In the genomic region with DNA sequence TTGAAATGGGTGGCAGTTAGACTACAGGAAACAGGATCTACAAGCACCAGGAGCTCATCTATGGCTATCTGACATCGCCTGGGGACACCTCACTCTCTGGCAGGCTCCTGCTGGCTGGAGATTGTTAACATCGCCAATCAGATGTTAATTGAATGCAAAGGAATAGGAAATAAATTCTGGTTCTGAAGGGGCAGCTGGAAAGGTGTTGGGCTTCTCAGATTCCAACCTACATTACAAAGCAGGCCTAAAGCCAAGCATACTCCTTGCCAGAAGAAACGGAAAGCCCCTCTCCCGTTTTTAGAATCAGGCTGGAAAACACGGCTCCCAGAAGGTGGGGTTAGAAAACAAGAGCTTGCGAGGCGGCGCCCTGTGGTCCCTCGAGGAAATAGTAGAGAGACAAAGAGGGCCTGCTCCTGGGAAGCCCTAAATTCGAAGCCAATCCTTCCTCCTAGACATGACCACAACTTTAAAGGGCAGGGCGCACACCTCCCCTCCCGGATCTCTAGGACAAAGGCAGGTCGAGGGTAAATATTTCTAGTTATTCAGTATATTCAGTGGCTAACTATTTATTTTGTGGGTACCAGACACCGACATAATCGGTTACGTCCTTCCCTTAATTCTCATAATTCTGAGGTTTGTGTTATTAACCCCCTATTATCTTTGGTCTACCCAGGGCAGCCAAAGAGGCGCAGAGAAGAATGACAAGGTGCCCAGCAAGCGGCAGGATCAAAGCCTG, we compare ENCODE assay signal across 8 cellular contexts. TPM values are rescaled to one million over a fixed set of nuclear protein-coding genes. Genes with fewer than 3 reads are reported as not detected.
DNase-seq lines count a peak whose midpoint lies in the region; ATAC-seq and TF ChIP-seq lines count a peak whose summit lies in the region.

No MANE protein-coding gene starts in this region.

- no peaks in the 10 kb centered on the region for H3K9me3 Mint-ChIP-seq in activated CD4-positive, alpha-beta memory T cell treated with anti-CD3 and anti-CD28 coated beads for 36 hours

- no peak overlapping the region for H2AK5ac ChIP-seq in IMR-90 (ENCODE audit: low read depth, low read length)

- H3K9me3 ChIP-seq in ES-I3 (ENCODE audit: control insufficient read depth, insufficient read depth, low read length) (no peaks in the 10 kb centered on the region), IMR-90 (ENCODE audit: control insufficient read depth, insufficient read depth, low read length) (no peaks in the 10 kb centered on the region)

- H3K36me3 ChIP-seq in ES-I3 (ENCODE audit: insufficient read depth, low read length) (no peaks in the 10 kb centered on the region), IMR-90 (ENCODE audit: control insufficient read depth, insufficient read depth, low read length) (no peaks in the 10 kb centered on the region)

- ATAC-seq in IMR-90 (ENCODE audit: low read depth) (no peak; the same call in 1 of the 2 replicates), left lobe of liver (no peak)

- H3K14ac ChIP-seq in IMR-90 (replicated peaks; ENCODE audit: low read depth, low read length), result no peak overlapping the region

- no peak overlapping the region for H4K8ac ChIP-seq in IMR-90 (ENCODE audit: low read depth in 2 of 2, low read length in 2 of 2)

- peaks cover 15% of the 10 kb centered on the region for H3K27me3 ChIP-seq in IMR-90 (ENCODE audit: control insufficient read depth, insufficient read depth, low read length)

- CTCF ChIA-PET in IMR-90 (lab: Yijun Ruan, JAX), result interaction anchor here (1.2 kb wide), 1 partner anchor 10 kb away, joined by 3 read pairs; no protein-coding TSS in a partner anchor
- CTCF ChIA-PET in activated CD4-positive, alpha-beta memory T cell treated with anti-CD3 and anti-CD28 coated beads for 36 hours (lab: Charles Lee), result no interaction called here

- H2BK15ac ChIP-seq in IMR-90 (ENCODE audit: low read depth, low read length), result no peak overlapping the region

- H3K23ac ChIP-seq in IMR-90 (ENCODE audit: low read depth, low read length), result no peak overlapping the region

- peak overlapping the region; percentile 82 for H3K4me3 ChIP-seq in IMR-90 (ENCODE audit: insufficient read depth, low read depth, low read length)

- intact Hi-C loops in IMR-90 (cut with micrococcal nuclease), result no loop called here
- intact Hi-C loops in activated CD4-positive, alpha-beta memory T cell treated with anti-CD3 and anti-CD28 coated beads for 36 hours (cut with micrococcal nuclease), result loop anchor here (5.0 kb wide), 1 partner anchor 67 kb away; the partner anchor contains the start of genes COX11 and STXBP4

- H3K27ac Mint-ChIP-seq in activated CD4-positive, alpha-beta memory T cell treated with anti-CD3 and anti-CD28 coated beads for 36 hours, result no peak overlapping the region

- H4K20me1 ChIP-seq in IMR-90 (ENCODE audit: insufficient read depth, low read length), result no peaks in the 10 kb centered on the region

- H3K4me1 ChIP-seq in ES-I3 (ENCODE audit: insufficient read depth, low read length) (peaks cover 12% of the 10 kb centered on the region), IMR-90 (ENCODE audit: control insufficient read depth, insufficient read depth, low read length) (no peaks in the 10 kb centered on the region)

- H3K9ac ChIP-seq in ES-I3 (ENCODE audit: low read depth, low read length) (peak overlapping the region; percentile 83), IMR-90 (ENCODE audit: low read depth, low read length) (no peak overlapping the region)

- peak; percentile 4 for DNase-seq in IMR-90
- DNase-seq in activated CD4-positive, alpha-beta memory T cell treated with anti-CD3 and anti-CD28 coated beads for 36 hours, result no peak
- peak; percentile 40 for DNase-seq in kidney tubule cell (ENCODE audit: low spot score)
- DNase-seq in hippocampal formation (lab: John Stamatoyannopoulos, UW), result no peak
- no peak for DNase-seq in left lobe of liver (ENCODE audit: low spot score)
- DNase-seq in GM19238 (ENCODE audit: insufficient read length, low spot score), result no peak
- no peak for DNase-seq in midbrain (lab: John Stamatoyannopoulos, UW)

- no peak overlapping the region for H4K91ac ChIP-seq in IMR-90 (ENCODE audit: insufficient read depth, low read depth, low read length)

- peaks cover 22% of the 10 kb centered on the region for H3K27me3 Mint-ChIP-seq in activated CD4-positive, alpha-beta memory T cell treated with anti-CD3 and anti-CD28 coated beads for 36 hours

- H2AFZ ChIP-seq in IMR-90 (replicated peaks; ENCODE audit: low read length, poor library complexity), result peak overlapping the region; percentile 96

- TF ChIP-seq CTCF in IMR-90 (conservative IDR thresholded peaks at IDR 0.05; ENCODE audit: low read depth, low read length), result no peak

- H3K79me1 ChIP-seq in IMR-90 (ENCODE audit: low read depth in 1 of 2, low read length in 2 of 2), result peaks cover 10 to 11% of the 10 kb centered on the region in 2 experiments

- POLR2A ChIA-PET in IMR-90 (lab: Charles Lee; ENCODE audit: unreplicated experiment), result no interaction called here
- POLR2A ChIA-PET in activated CD4-positive, alpha-beta memory T cell treated with anti-CD3 and anti-CD28 coated beads for 36 hours (lab: Charles Lee), result no interaction called here

- no TSS peak for BruUV-seq in IMR-90 (replicated peaks; lab: Mats Ljungman, UMichigan)

- no peak for TF ChIP-seq POLR2A in IMR-90 (IDR thresholded peaks at IDR 0.05; ENCODE audit: low read depth, low read length)

- no peak overlapping the region for H2BK5ac ChIP-seq in IMR-90 (ENCODE audit: low read depth, low read length, poor library complexity, severe bottlenecking)

- H3K4me2 ChIP-seq in IMR-90 (ENCODE audit: low read depth, low read length), result peak overlapping the region; percentile 87

- no peak overlapping the region for H3K27ac ChIP-seq in IMR-90 (ENCODE audit: insufficient read depth, low read length)

- no peak overlapping the region for H2AK9ac ChIP-seq in IMR-90 (replicated peaks; ENCODE audit: low read depth, low read length, poor library complexity)

- H3K36me3 Mint-ChIP-seq in activated CD4-positive, alpha-beta memory T cell treated with anti-CD3 and anti-CD28 coated beads for 36 hours, result no peaks in the 10 kb centered on the region

- H2BK20ac ChIP-seq in IMR-90 (ENCODE audit: low read depth, low read length), result no peak overlapping the region

- H4K5ac ChIP-seq in IMR-90 (ENCODE audit: low read depth, low read length), result no peak overlapping the region

- no peak overlapping the region for H3K4ac ChIP-seq in IMR-90 (ENCODE audit: low read depth, low read length)

- TF ChIP-seq RAD21 in IMR-90 (IDR thresholded peaks at IDR 0.05; ENCODE audit: low read length), result no peak

- WGBS in IMR-90 (ENCODE audit: extremely low coverage in 2 of 2, insufficient read length in 1 of 2), 2 experiments, result no CpG with 5 or more reads among the region's 18 CpGs

- H3K4me1 Mint-ChIP-seq in activated CD4-positive, alpha-beta memory T cell treated with anti-CD3 and anti-CD28 coated beads for 36 hours (ENCODE audit: low read depth), result peaks cover 8% of the 10 kb centered on the region

- peaks cover 4% of the 10 kb centered on the region; the same call in 1 of the 2 replicates for H3K9me1 ChIP-seq in IMR-90 (ENCODE audit: insufficient read depth, low read length)

- dilution Hi-C loops in IMR-90 (cut with HindIII; ENCODE audit: low sequenced_read_pairs, unreplicated experiment), result no loop called here

- H3K18ac ChIP-seq in IMR-90 (ENCODE audit: low read depth, low read length), result no peak overlapping the region

- no peak overlapping the region for H2BK120ac ChIP-seq in IMR-90 (ENCODE audit: low read depth, low read length)

- in situ Hi-C loops in IMR-90 (cut with MboI; ENCODE audit: low sequenced_read_pairs), result no loop called here

- H3K4me3 Mint-ChIP-seq in activated CD4-positive, alpha-beta memory T cell treated with anti-CD3 and anti-CD28 coated beads for 36 hours, result peak overlapping the region; percentile 42

- no peak overlapping the region for H3K56ac ChIP-seq in IMR-90 (ENCODE audit: extremely low read depth, insufficient read depth, low read length)

TF ChIP-seq in IMR-90, 13 proteins besides CTCF, POLR2A, EP300 and RAD21:
- TF ChIP-seq MAZ (IDR thresholded peaks at IDR 0.05; ENCODE audit: borderline replicate concordance, low read depth, low read length), result no peak
- no peak for TF ChIP-seq ELK1 (IDR thresholded peaks at IDR 0.05; ENCODE audit: borderline replicate concordance, low read depth, low read length)
- no peak for TF ChIP-seq CHD1 (IDR thresholded peaks at IDR 0.05; ENCODE audit: low read depth, low read length)

RNA-seq across cellular contexts. Expression of gene TOM1L1, which starts 0.8 kb away (rescaled TPM):
- total RNA-seq in IMR-90 (2012; rRNA removed) (17.2 and 20.1 TPM in 2 replicates), left lobe of liver (55.8 TPM)
- polyA plus RNA-seq in IMR-90 (2012; rRNA removed), result 11.0 and 13.0 TPM in 2 replicates
- 3.1 and 3.7 TPM in 2 replicates for polyA plus RNA-seq in IMR-90 (2012; cell fraction: cytosol; rRNA removed)
- 2.9 and 23.5 TPM in 2 replicates for polyA plus RNA-seq in IMR-90 (2012; cell fraction: nucleus; rRNA removed; ENCODE audit: low replicate concordance)
- total RNA-seq in activated CD4-positive, alpha-beta memory T cell treated with anti-CD3 and anti-CD28 coated beads for 36 hours, result 1 to 10 TPM; 2.0 to 2.6 TPM

Comparison
In these comparisons a context has a peak if more than half of its experiments do, and no peak if none do; other contexts are left out.
1. DNase-seq: peak in IMR-90 (single experiment) and kidney tubule cell (single experiment); none in activated CD4-positive, alpha-beta memory T cell treated with anti-CD3 and anti-CD28 coated beads for 36 hours (single experiment), hippocampal formation (0 of 2), left lobe of liver (single experiment), GM19238 (single experiment) and midbrain (single experiment).